8 cellular contexts compared by ENCODE assay signal in the genomic region with DNA sequence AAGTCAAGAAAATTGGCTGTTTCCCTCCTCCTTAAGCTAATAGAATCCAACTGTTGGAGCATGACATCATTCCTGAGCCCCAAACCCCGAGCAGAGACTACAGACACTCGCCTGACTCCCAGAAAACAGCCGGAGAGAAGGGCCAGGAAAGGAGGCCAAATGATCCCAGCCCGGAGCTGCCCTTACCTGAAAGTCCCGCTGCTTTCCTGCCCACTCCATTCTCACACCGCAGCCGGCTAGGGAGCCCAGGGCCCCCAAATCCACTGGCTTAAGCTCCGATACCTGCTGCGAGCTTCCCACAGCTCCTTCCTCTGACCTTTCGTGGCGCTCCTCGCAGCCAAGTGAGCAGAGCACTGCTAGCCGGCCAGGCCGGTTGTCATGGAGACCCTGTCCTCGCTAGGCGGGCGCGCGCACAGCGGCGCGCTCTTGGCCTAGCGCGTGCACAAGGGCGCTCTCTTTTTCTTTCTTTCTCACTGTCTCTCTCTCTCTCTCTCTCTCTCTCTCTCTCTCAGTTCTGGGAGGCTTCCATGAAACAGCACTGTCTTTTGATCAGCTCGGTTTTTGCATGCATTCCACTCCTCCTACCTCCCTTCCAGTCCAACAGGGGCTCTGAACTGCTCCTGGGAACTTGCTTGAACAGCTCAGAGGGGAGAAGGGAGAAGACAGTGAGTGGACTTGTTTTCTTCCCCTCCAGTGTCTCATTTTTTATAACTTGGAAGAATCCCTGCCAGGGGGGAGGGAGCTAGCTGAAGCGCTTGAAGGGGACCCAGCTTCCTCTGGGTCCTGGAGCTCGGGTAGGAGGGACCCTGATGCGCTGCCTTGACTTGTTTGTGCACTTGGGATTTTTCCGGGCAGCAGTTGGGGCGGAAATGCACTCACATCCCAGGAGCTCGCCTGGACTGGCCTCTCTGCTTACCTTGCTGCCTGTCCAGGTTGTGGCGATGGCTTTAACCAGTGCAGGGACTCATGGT.
DNase-seq lines count a peak whose midpoint lies in the region; ATAC-seq and TF ChIP-seq lines count a peak whose summit lies in the region.

No MANE protein-coding gene starts in this region.

- H3K36me3 Mint-ChIP-seq in central memory CD8-positive, alpha-beta T cell (ENCODE audit: insufficient read depth), result no peaks in the 10 kb centered on the region

- no peaks in the 10 kb centered on the region for H3K9me3 ChIP-seq in A673 (ENCODE audit: low read depth, low read length, poor library complexity, severe bottlenecking)
- H3K9me3 ChIP-seq in iPS-20b (ENCODE audit: insufficient read depth, low read depth, low read length), result no peaks in the 10 kb centered on the region

- peaks cover 8% of the 10 kb centered on the region for H3K4me1 Mint-ChIP-seq in central memory CD8-positive, alpha-beta T cell

- H3K27me3 Mint-ChIP-seq in central memory CD8-positive, alpha-beta T cell, result peaks cover 33% of the 10 kb centered on the region

- H3K4me3 Mint-ChIP-seq in central memory CD8-positive, alpha-beta T cell, result peak overlapping the region; percentile 20

- H3K36me3 ChIP-seq in A673 (ENCODE audit: insufficient read depth, low read length, poor library complexity, severe bottlenecking), result no peaks in the 10 kb centered on the region
- no peaks in the 10 kb centered on the region for H3K36me3 ChIP-seq in iPS-20b (ENCODE audit: insufficient read depth, low read depth, low read length)

- no peak overlapping the region for H3K27ac Mint-ChIP-seq in central memory CD8-positive, alpha-beta T cell (ENCODE audit: low read depth)

- DNase-seq in A673 (ENCODE audit: low spot score), result peak; percentile 55
- DNase-seq in GM19240 (ENCODE audit: insufficient read length, low spot score), result peak; percentile 42
- DNase-seq in NCI-H774 (lab: John Stamatoyannopoulos, UW), result peak; percentile 76
- no peak for DNase-seq in central memory CD8-positive, alpha-beta T cell (ENCODE audit: low spot score in 2 of 2)
- DNase-seq in renal cortical epithelial cell (ENCODE audit: low read depth), result peak; percentile 64
- DNase-seq in NCI-H446 (lab: John Stamatoyannopoulos, UW), result no peak

- no peak for TF ChIP-seq CTCF in A673 (conservative IDR thresholded peaks at IDR 0.05; ENCODE audit: low read depth, low read length)

- CTCF ChIA-PET in A673 (lab: Charles Lee), result interaction anchor here (0.7 kb wide), 3 partner anchors 24 to 69 kb away, joined by 3 read pairs; no protein-coding TSS in a partner anchor

- POLR2A ChIA-PET in A673 (lab: Charles Lee; ENCODE audit: low non-redundant PET), result no interaction called here

- peak overlapping the region; percentile 83; the same call in 1 of the 2 replicates for H3K9ac ChIP-seq in iPS-20b (ENCODE audit: low read depth, low read length)

- H3K9me3 Mint-ChIP-seq in central memory CD8-positive, alpha-beta T cell, result no peaks in the 10 kb centered on the region

- H3K4me3 ChIP-seq in A673 (ENCODE audit: low read depth, low read length, poor library complexity, severe bottlenecking) (peak overlapping the region; percentile 42), iPS-20b (ENCODE audit: low read length) (peak overlapping the region; percentile 78)

- intact Hi-C loops in A673 (cut with micrococcal nuclease; ENCODE audit: unreplicated experiment), result loop anchor here (5.0 to 10.0 kb wide), 4 partner anchors 102 to 586 kb away; a partner anchor contains a TSS

- ATAC-seq in central memory CD8-positive, alpha-beta T cell (replicated peaks; ENCODE audit: extremely low read depth, poor library complexity, severe bottlenecking), result no peak
- no peak for ATAC-seq in GM18873 (IDR thresholded peaks at IDR 0.05; ENCODE audit: low FRiP score, unreplicated experiment)

- peak overlapping the region; percentile 43 for H3K27ac ChIP-seq in A673 (ENCODE audit: low read depth, low read length, poor library complexity, severe bottlenecking)
- H3K27ac ChIP-seq in iPS-20b (ENCODE audit: low read length), result peak overlapping the region; percentile 69

- BruUV-seq in A673 (replicated peaks; lab: Mats Ljungman, UMichigan), result TSS peak; percentile 70

- H3K4me1 ChIP-seq in A673 (ENCODE audit: insufficient read depth, low read length, poor library complexity, severe bottlenecking) (peaks cover 41% of the 10 kb centered on the region), iPS-20b (ENCODE audit: insufficient read depth, low read length) (peaks cover 34% of the 10 kb centered on the region; the same call in 1 of the 2 replicates)

- no peaks in the 10 kb centered on the region for H3K27me3 ChIP-seq in A673 (replicated peaks; ENCODE audit: insufficient read depth, low read depth, low read length, poor library complexity)
- H3K27me3 ChIP-seq in iPS-20b (ENCODE audit: insufficient read depth, low read length), result no peaks in the 10 kb centered on the region

Comparison
In these comparisons a context has a peak if more than half of its experiments do, and no peak if none do; other contexts are left out.
1. DNase-seq: peak in A673 (single experiment), GM19240 (single experiment), NCI-H774 (single experiment) and renal cortical epithelial cell (single experiment); none in central memory CD8-positive, alpha-beta T cell (0 of 2) and NCI-H446 (0 of 2).